In genomic region chr6:139334791-139335446, GRCh38 we compare ENCODE assay signal across 11 cellular contexts. TPM values are rescaled to one million over a fixed set of nuclear protein-coding genes. Genes with fewer than 3 reads are reported as not detected.
DNase-seq lines count a peak whose midpoint lies in the region; FAIRE-seq and TF ChIP-seq lines count a peak whose summit lies in the region.
"Had no signal": no experiment of that assay in that cellular context is flagged by ENCODE, and none has a peak within 500 bp of the region (broad histone marks: within the 10 kb centered on the region; RNA-seq: fewer than 3 reads in every experiment).

No MANE protein-coding gene starts in this region.

- DNase-seq in brain microvascular endothelial cell: peak; percentile 67
- peak; percentile 28 for DNase-seq in keratinocyte (ENCODE audit: low read depth, low spot score)
- no peak for DNase-seq in suprapubic skin (ENCODE audit: low spot score in 2 of 2)
- no peak for DNase-seq in NCI-H146 treated with DMSO at 0.1 percent for 48 hours (lab: John Stamatoyannopoulos, UW; ENCODE audit: unreplicated experiment)
- no peak for DNase-seq in NCI-H69 (lab: John Stamatoyannopoulos, UW)
- DNase-seq in NCI-H2107 (lab: John Stamatoyannopoulos, UW): no peak
- no peak for DNase-seq in NCI-H82 (lab: John Stamatoyannopoulos, UW)
- DNase-seq: activated naive CD8-positive, alpha-beta T cell treated with anti-CD3 and anti-CD28 coated beads, Interleukin-2, amount 10 ng/mL, durations not matched to agents 7 days and 5 days; left colon; T-helper 9 cell had no signal

- H3K9me3 ChIP-seq in keratinocyte (ENCODE audit: control insufficient read depth, low read depth, low read length) (no peaks in the 10 kb centered on the region), suprapubic skin (no peaks in the 10 kb centered on the region)

- WGBS in suprapubic skin: 24% methylated on average over 5 of the region's 5 CpGs

- H3K27ac ChIP-seq in KMS-11: no peak overlapping the region
- H3K27ac ChIP-seq in brain microvascular endothelial cell: peak overlapping the region; percentile 66
- H3K27ac ChIP-seq in keratinocyte (ENCODE audit: control insufficient read depth, insufficient read depth, low read length): peak overlapping the region; percentile 97
- peak overlapping the region; percentile 83 for H3K27ac ChIP-seq in suprapubic skin

- H3K9ac ChIP-seq in KMS-11 (no peak overlapping the region), keratinocyte (ENCODE audit: control insufficient read depth, extremely low read depth, insufficient read depth, low read length) (peak overlapping the region; percentile 59)

- no peak for TF ChIP-seq EP300 in suprapubic skin (IDR thresholded peaks at IDR 0.05)

- H3K79me2 ChIP-seq in KMS-11 (ENCODE audit: insufficient read depth, low read depth): no peaks in the 10 kb centered on the region
- H3K79me2 ChIP-seq in keratinocyte (ENCODE audit: control insufficient read depth, insufficient read depth, low read length): no peaks in the 10 kb centered on the region

- no peak for TF ChIP-seq CTCF in KMS-11 (conservative IDR thresholded peaks at IDR 0.05; ENCODE audit: low read depth, low read length)
- TF ChIP-seq CTCF in brain microvascular endothelial cell (IDR thresholded peaks at IDR 0.05; ENCODE audit: low read depth, low read length, missing control alignments): no peak
- no peak for TF ChIP-seq CTCF in keratinocyte (optimal IDR thresholded peaks at IDR 0.05 in 1 of 3, IDR thresholded peaks at IDR 0.05 in 1 of 3, conservative IDR thresholded peaks at IDR 0.05 in 1 of 3; ENCODE audit: extremely low read depth in 1 of 3, insufficient read depth in 2 of 3, low read length in 3 of 3)
- no peak for TF ChIP-seq CTCF in suprapubic skin (IDR thresholded peaks at IDR 0.05)

- no peak overlapping the region for H3K4me3 ChIP-seq in KMS-11 (IDR thresholded peaks at IDR 0.05; ENCODE audit: insufficient read depth, low read depth, low read length)
- no peak overlapping the region for H3K4me3 ChIP-seq in brain microvascular endothelial cell (ENCODE audit: low read depth, low read length)
- peak overlapping the region in 2 of 3 experiments; percentile 12 to 35 for H3K4me3 ChIP-seq in keratinocyte (ENCODE audit: control insufficient read depth in 2 of 3, extremely low read depth in 1 of 3, insufficient read depth in 2 of 3, low read depth in 1 of 3, low read length in 3 of 3)
- no peak overlapping the region for H3K4me3 ChIP-seq in suprapubic skin

- H3K4me2 ChIP-seq in KMS-11 (peak overlapping the region; percentile 64; the same call in 1 of the 2 replicates), keratinocyte (ENCODE audit: control insufficient read depth, extremely low read depth, insufficient read depth, low read depth, low read length) (peak overlapping the region; percentile 65)

- no peak overlapping the region for H2AFZ ChIP-seq in KMS-11 (ENCODE audit: low read depth)
- H2AFZ ChIP-seq in keratinocyte (ENCODE audit: control insufficient read depth, low read length): peak overlapping the region; percentile 83

- H3K36me3 ChIP-seq in KMS-11 (ENCODE audit: insufficient read depth): no peaks in the 10 kb centered on the region
- H3K36me3 ChIP-seq in brain microvascular endothelial cell (replicated peaks): no peaks in the 10 kb centered on the region
- H3K36me3 ChIP-seq in keratinocyte (ENCODE audit: control insufficient read depth in 2 of 2, extremely low read depth in 1 of 2, insufficient read depth in 2 of 2, low read length in 2 of 2): no peaks in the 10 kb centered on the region
- no peaks in the 10 kb centered on the region for H3K36me3 ChIP-seq in suprapubic skin

- H3K27me3 ChIP-seq in KMS-11 (ENCODE audit: insufficient read depth, low read depth) (no peaks in the 10 kb centered on the region), brain microvascular endothelial cell (replicated peaks) (no peaks in the 10 kb centered on the region), keratinocyte (ENCODE audit: control insufficient read depth, extremely low read depth, insufficient read depth, low read length) (no peaks in the 10 kb centered on the region), suprapubic skin (no peaks in the 10 kb centered on the region)

- no peaks in the 10 kb centered on the region for H3K9me1 ChIP-seq in keratinocyte (ENCODE audit: control insufficient read depth, extremely low read depth, insufficient read depth, low read length)

- dilution Hi-C loops in keratinocyte (cut with MboI; ENCODE audit: extremely low pct_ligation_motif_present, low sequenced_read_pairs): no loop called here

- TF ChIP-seq POLR2A in suprapubic skin (IDR thresholded peaks at IDR 0.05): no peak

- FAIRE-seq in keratinocyte (lab: Jason Lieb, UNC): peak; percentile 89

- peaks cover 28% of the 10 kb centered on the region for H3K4me1 ChIP-seq in KMS-11 (ENCODE audit: low read depth, poor library complexity, severe bottlenecking)
- H3K4me1 ChIP-seq in keratinocyte (ENCODE audit: control insufficient read depth, extremely low read depth, insufficient read depth, low read length): peaks cover 25% of the 10 kb centered on the region
- peaks cover 46% of the 10 kb centered on the region for H3K4me1 ChIP-seq in suprapubic skin

- H4K20me1 ChIP-seq in KMS-11 (ENCODE audit: insufficient read depth) (no peaks in the 10 kb centered on the region), keratinocyte (ENCODE audit: control insufficient read depth, extremely low read depth, insufficient read depth, low read length) (no peaks in the 10 kb centered on the region)

- in situ Hi-C loops in brain microvascular endothelial cell (cut with HindIII; ENCODE audit: low pct_ligation_motif_present, low sequenced_read_pairs): no loop called here

RNA-seq across cellular contexts. Expression of gene CITED2, which starts 39.5 kb away (rescaled TPM):
- 10.5 to 44.3 TPM (median 25.0 TPM) in 3 replicates for polyA plus RNA-seq in keratinocyte
- polyA plus RNA-seq in keratinocyte (2011; ENCODE audit: low read depth): 86.6 TPM
- 24.9 and 28.1 TPM in 2 replicates for polyA plus RNA-seq in keratinocyte (2011; cell fraction: cytosol; rRNA removed)
- 79.4 and 92.9 TPM in 2 replicates for polyA plus RNA-seq in keratinocyte (2011; cell fraction: nucleus; rRNA removed)
- 18.8 and 79.3 TPM in 2 replicates for polyA plus RNA-seq in keratinocyte (2012; ENCODE audit: low replicate concordance)
- polyA minus RNA-seq in keratinocyte: 4.8 to 10.5 TPM (median 5.4 TPM) in 3 replicates
- 34.5 TPM for polyA minus RNA-seq in keratinocyte (2011; cell fraction: cytosol; rRNA and poly(A)+ RNA removed)
- polyA minus RNA-seq in keratinocyte (2011; cell fraction: nucleus; rRNA and poly(A)+ RNA removed): 40.6 and 43.9 TPM in 2 replicates
- total RNA-seq in suprapubic skin: 100 to 1,000 TPM; 167 to 239 (median 206) TPM

RNA-seq across cellular contexts. Expression of gene TXLNB, which starts 43.1 kb away (rescaled TPM):
- polyA plus RNA-seq in keratinocyte: 0.01 to 0.04 TPM (median 0.03 TPM) in 3 replicates
- polyA plus RNA-seq in keratinocyte (2011; ENCODE audit: low read depth): not detected
- polyA plus RNA-seq in keratinocyte (2011; cell fraction: cytosol; rRNA removed): 0.03 and 0.05 TPM in 2 replicates
- polyA plus RNA-seq in keratinocyte (2011; cell fraction: nucleus; rRNA removed): 0.03 and 0.04 TPM in 2 replicates
- not detected in 2 replicates for polyA plus RNA-seq in keratinocyte (2012; ENCODE audit: low replicate concordance)
- 0.06 TPM in 1 of 3 replicates, not detected in the others for polyA minus RNA-seq in keratinocyte
- not detected for polyA minus RNA-seq in keratinocyte (2011; cell fraction: cytosol; rRNA and poly(A)+ RNA removed)
- polyA minus RNA-seq in keratinocyte (2011; cell fraction: nucleus; rRNA and poly(A)+ RNA removed): not detected in 2 replicates
- under 1 TPM; 0.10 to 0.59 (median 0.37) TPM for total RNA-seq in suprapubic skin

Comparison
In these comparisons a context has a peak if more than half of its experiments do, and no peak if none do; other contexts are left out.
1. H3K4me3 ChIP-seq: peak in keratinocyte (2 of 3); none in KMS-11 (single experiment), brain microvascular endothelial cell (single experiment) and suprapubic skin (single experiment).
2. DNase-seq: peak in brain microvascular endothelial cell (single experiment) and keratinocyte (single experiment); none in suprapubic skin (0 of 2), NCI-H146 treated with DMSO at 0.1 percent for 48 hours (single experiment), NCI-H69 (single experiment), NCI-H2107 (single experiment) and NCI-H82 (single experiment).